ENCODE assay signal across 22 cellular contexts in genomic region chr22:47178339-47178738, GRCh38.
"Had no signal": no experiment of that assay in that cellular context is flagged by ENCODE, and none has a peak within 500 bp of the region (broad histone marks: within the 10 kb centered on the region; RNA-seq: fewer than 3 reads in every experiment).

No MANE protein-coding gene starts in this region.

- H3K4me3 ChIP-seq: dorsolateral prefrontal cortex, esophagus muscularis mucosa, gastroesophageal sphincter, heart left ventricle, hepatocyte, left lung, prostate gland, right atrium auricular region, sigmoid colon, thoracic aorta, tibial nerve, vagina had no signal

- H3K27me3 ChIP-seq: dorsolateral prefrontal cortex, esophagus muscularis mucosa, foreskin keratinocyte, gastroesophageal sphincter, heart left ventricle, hepatocyte, left lung, neutrophil, right atrium auricular region, sigmoid colon, tibial nerve, vagina had no signal

- ATAC-seq: foreskin keratinocyte; gastroesophageal sphincter; heart left ventricle; left cardiac atrium; left lung; naive thymus-derived CD4-positive, alpha-beta T cell; stimulated activated memory B cell treated with anti-CD40 and anti-IgM and Interleukin-4, amounts not matched to agents 10 μg/mL and 1 μg/mL and 100 μg/mL, for 72 hours had no signal

- H3K36me3 ChIP-seq: prostate gland, right atrium auricular region, sigmoid colon, vagina had no signal

- H3K4me1 ChIP-seq: foreskin keratinocyte, prostate gland, sigmoid colon, vagina had no signal

- H3K9me3 ChIP-seq: esophagus muscularis mucosa, left lung, neutrophil, prostate gland, right atrium auricular region, sigmoid colon, thoracic aorta, vagina had no signal

- DNase-seq: cerebellar nuclear complex; effector CD4-positive, alpha-beta T cell; foreskin keratinocyte; left cardiac atrium; left lung; mesenchymal stem cell; midbrain; naive thymus-derived CD4-positive, alpha-beta T cell; sigmoid colon; stimulated activated CD4-positive, alpha-beta T cell treated with anti-CD3 and anti-CD28 coated beads, Interleukin-4, amount 100 ng/mL, for 4 hours had no signal

- H3K27ac ChIP-seq: dorsolateral prefrontal cortex, esophagus muscularis mucosa, foreskin keratinocyte, gastroesophageal sphincter, heart left ventricle, hepatocyte, left lung, neutrophil, prostate gland, right atrium auricular region, sigmoid colon, thoracic aorta, tibial nerve, vagina had no signal
